ENCODE assay signal across 22 cellular contexts in the genomic region with DNA sequence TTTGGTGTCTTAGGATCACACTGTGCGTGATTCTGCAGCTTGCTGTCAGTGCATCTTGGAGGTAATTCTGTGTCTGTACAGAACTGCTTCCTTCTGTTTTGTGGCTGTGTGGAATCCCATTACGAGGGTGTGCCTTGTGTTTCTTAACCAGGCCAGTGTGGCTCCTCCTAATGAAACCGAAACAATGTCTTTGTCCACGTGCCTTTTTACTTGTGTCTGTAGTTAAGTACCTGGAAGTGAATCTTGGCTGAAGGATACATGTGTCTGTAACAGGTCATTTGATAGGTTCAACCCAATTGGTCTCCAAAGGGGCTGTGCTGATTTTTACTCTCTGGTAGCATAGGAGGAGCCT. TPM values are rescaled to one million over a fixed set of nuclear protein-coding genes. Genes with fewer than 3 reads are reported as not detected.
A peak's percentile ranks its signal among the peaks of the same experiment; 100 is the strongest.
DNase-seq lines count a peak whose midpoint lies in the region; ATAC-seq and TF ChIP-seq lines count a peak whose summit lies in the region.
"Had no signal": no experiment of that assay in that cellular context is flagged by ENCODE, and none has a peak within 500 bp of the region (broad histone marks: within the 10 kb centered on the region; RNA-seq: fewer than 3 reads in every experiment).

No MANE protein-coding gene starts in this region.

- H4K20me1 ChIP-seq in neural progenitor cell (ENCODE audit: low read depth), result no peaks in the 10 kb centered on the region

- H3K27me3 ChIP-seq in colonic mucosa (no peaks in the 10 kb centered on the region), neural progenitor cell (no peaks in the 10 kb centered on the region)

- no peak overlapping the region for H2AFZ ChIP-seq in neural progenitor cell (replicated peaks)
- H2AFZ ChIP-seq: GM23248, PC-9 had no signal

- DNase-seq in NOMO-1 treated with DMSO at 0.1 percent for 48 hours (lab: John Stamatoyannopoulos, UW; ENCODE audit: unreplicated experiment) (peak; percentile 4), NOMO-1 treated with dmso at 0.1 percent for 144 hours (lab: John Stamatoyannopoulos, UW; ENCODE audit: unreplicated experiment) (no peak), NB4 (ENCODE audit: low read depth) (peak; percentile 42), colonic mucosa (no peak), neural progenitor cell (ENCODE audit: low spot score) (no peak), COR-L47 (lab: John Stamatoyannopoulos, UW) (no peak), NCI-H524 treated with DMSO at 0.1 percent for 48 hours (lab: John Stamatoyannopoulos, UW) (no peak)
- DNase-seq: 8988T, GF-D8, GM23248, NCI-H1092, NCI-H1436 treated with DMSO at 0.1 percent for 48 hours, NCI-H2029, PC-9 had no signal

- no peak for ATAC-seq in HG03108 (IDR thresholded peaks at IDR 0.05; ENCODE audit: unreplicated experiment)

- TF ChIP-seq POLR2A in NB4 (IDR thresholded peaks at IDR 0.05; ENCODE audit: extremely low read depth, insufficient read length), result no peak

- H3K9ac ChIP-seq in colonic mucosa (ENCODE audit: low read depth in 2 of 2, low read length in 2 of 2) (peak overlapping the region in 1 of 2 donors; percentile 71), neural progenitor cell (no peak overlapping the region)
- H3K9ac ChIP-seq: GM23248, KMS-11 had no signal

- peaks cover 5% of the 10 kb centered on the region for H3K27me3 Mint-ChIP-seq in neural progenitor cell (ENCODE audit: insufficient read depth, low read depth)

- H3K36me3 ChIP-seq in colonic mucosa (peaks cover 15% of the 10 kb centered on the region), neural progenitor cell (no peaks in the 10 kb centered on the region)

- no peak overlapping the region for H3K4me2 ChIP-seq in neural progenitor cell
- H3K4me2 ChIP-seq: KMS-11, PC-9 had no signal

- no peaks in the 10 kb centered on the region for H3K9me3 ChIP-seq in colonic mucosa
- H3K9me3 ChIP-seq in neural progenitor cell (ENCODE audit: low read depth), result no peaks in the 10 kb centered on the region
- H3K9me3 ChIP-seq: HAP-1 had no signal

- peaks cover 22% of the 10 kb centered on the region for H3K36me3 Mint-ChIP-seq in neural progenitor cell

- H3K79me2 ChIP-seq in neural progenitor cell (ENCODE audit: low read depth), result no peaks in the 10 kb centered on the region

- H3K4me3 ChIP-seq in NB4 (ENCODE audit: low read depth, low read length) (no peak overlapping the region), colonic mucosa (no peak overlapping the region), neural progenitor cell (no peak overlapping the region)
- H3K4me3 ChIP-seq: GM23248, HAP-1, PC-9 had no signal

- intact Hi-C loops in colonic mucosa (cut with DNase I), result no loop called here

- H3K4me1 ChIP-seq in colonic mucosa, result peaks cover 8% of the 10 kb centered on the region
- H3K4me1 ChIP-seq in neural progenitor cell, result no peaks in the 10 kb centered on the region
- H3K4me1 ChIP-seq: HAP-1 had no signal

- H3K4me1 Mint-ChIP-seq in neural progenitor cell, result no peaks in the 10 kb centered on the region
- H3K4me1 Mint-ChIP-seq: CD14-positive monocyte had no signal

- H3F3A ChIP-seq in neural progenitor cell (ENCODE audit: low read depth), result peaks cover 9% of the 10 kb centered on the region

- peak overlapping the region; percentile 33 for H3K4me3 Mint-ChIP-seq in neural progenitor cell
- H3K4me3 Mint-ChIP-seq: CD14-positive monocyte had no signal

- H3K27ac ChIP-seq in colonic mucosa, result peak overlapping the region; percentile 73
- no peak overlapping the region for H3K27ac ChIP-seq in neural progenitor cell
- H3K27ac ChIP-seq: GM23248, KMS-11, PC-9 had no signal

- H3K9me3 Mint-ChIP-seq in neural progenitor cell, result peaks cover 2% of the 10 kb centered on the region

- no peak overlapping the region for H3K27ac Mint-ChIP-seq in neural progenitor cell
- H3K27ac Mint-ChIP-seq: CD14-positive monocyte had no signal

- no peak for TF ChIP-seq CTCF in NB4 (IDR thresholded peaks at IDR 0.05; ENCODE audit: low read depth, low read length)
- no peak for TF ChIP-seq CTCF in colonic mucosa (IDR thresholded peaks at IDR 0.05)
- TF ChIP-seq CTCF in neural progenitor cell (IDR thresholded peaks at IDR 0.05), result no peak

RNA-seq across cellular contexts. Expression of gene NOP53, which starts 13.1 kb away (rescaled TPM):
- total RNA-seq in colonic mucosa, result 100 to 1,000 TPM; 145 to 257 TPM
- 101 and 172 TPM in 2 replicates for total RNA-seq in neural progenitor cell (ENCODE audit: low replicate concordance)

RNA-seq across cellular contexts. Expression of gene SELENOW, which starts 20.1 kb away (rescaled TPM):
- total RNA-seq in colonic mucosa (100 to 1,000 TPM; 280 to 519 TPM), neural progenitor cell (ENCODE audit: low replicate concordance) (234 and 422 TPM in 2 replicates)

RNA-seq across cellular contexts. Expression of gene EHD2, which starts 45.2 kb away (rescaled TPM):
- total RNA-seq in colonic mucosa (10 to 100 TPM; 10.9 to 33.7 TPM), neural progenitor cell (ENCODE audit: low replicate concordance) (1.5 and 3.9 TPM in 2 replicates)

RNA-seq across cellular contexts. Expression of gene TPRX1, which starts 45.9 kb away (rescaled TPM):
- not detected for total RNA-seq in colonic mucosa
- total RNA-seq in neural progenitor cell (ENCODE audit: low replicate concordance), result not detected in 2 replicates
- total RNA-seq: Daoy, GM23248, HT-29, NCI-H460, PC-9, SK-MEL-5 had no signal

Comparison
In these comparisons a context has a peak if more than half of its experiments do, and no peak if none do; other contexts are left out.
1. DNase-seq: peak in NOMO-1 treated with DMSO at 0.1 percent for 48 hours (single experiment) and NB4 (single experiment); none in NOMO-1 treated with dmso at 0.1 percent for 144 hours (single experiment), colonic mucosa (single experiment), neural progenitor cell (single experiment), COR-L47 (single experiment) and NCI-H524 treated with DMSO at 0.1 percent for 48 hours (single experiment).